8 cellular contexts compared by ENCODE assay signal in genomic region chr3:9897408-9898372, GRCh38. TPM values are rescaled to one million over a fixed set of nuclear protein-coding genes. Genes with fewer than 3 reads are reported as not detected.
DNase-seq lines count a peak whose midpoint lies in the region; ATAC-seq and TF ChIP-seq lines count a peak whose summit lies in the region.

No MANE protein-coding gene starts in this region.

- no peaks in the 10 kb centered on the region for H3K27me3 ChIP-seq in mucosa of stomach (ENCODE audit: control insufficient read depth, insufficient read depth, low read length)

- H3K9me3 Mint-ChIP-seq in MCF 10A (ENCODE audit: unreplicated experiment), result peaks cover 6% of the 10 kb centered on the region
- H3K9me3 Mint-ChIP-seq in activated naive CD4-positive, alpha-beta T cell treated with anti-CD3 and anti-CD28 coated beads, Interleukin-2, amount 10 ng/mL, durations not matched to agents 7 days and 5 days, result no peaks in the 10 kb centered on the region

- peak overlapping the region; percentile 43 for H3K9ac ChIP-seq in mucosa of stomach (ENCODE audit: low read length)

- POLR2A ChIA-PET in MCF 10A (lab: Yijun Ruan, JAX), result interaction anchor here (0.7 to 3.4 kb wide), 24 partner anchors 8 to 534 kb away, joined by 3 to 98 read pairs (median 4); partner anchors contain the start of genes ARPC4, CRELD1, IL17RC and JAGN1

- BruUV-seq in MCF 10A (replicated peaks; lab: Mats Ljungman, UMichigan), result no TSS peak

- H3K36me3 Mint-ChIP-seq in MCF 10A (ENCODE audit: insufficient read depth, unreplicated experiment), result peaks cover 28% of the 10 kb centered on the region
- H3K36me3 Mint-ChIP-seq in activated naive CD4-positive, alpha-beta T cell treated with anti-CD3 and anti-CD28 coated beads, Interleukin-2, amount 10 ng/mL, durations not matched to agents 7 days and 5 days, result peaks cover 25% of the 10 kb centered on the region

- intact Hi-C loops in MCF 10A (cut with micrococcal nuclease), result loop anchor here (2.0 kb wide), 1 partner anchor 49 kb away; no protein-coding TSS in a partner anchor

- CTCF ChIA-PET in MCF 10A (lab: Yijun Ruan, JAX), result interaction anchor here (0.6 to 1.3 kb wide), 5 partner anchors 11 to 85 kb away, joined by 3 to 6 read pairs (median 3); no protein-coding TSS in a partner anchor
- CTCF ChIA-PET in activated naive CD4-positive, alpha-beta T cell treated with anti-CD3 and anti-CD28 coated beads, Interleukin-2, amount 10 ng/mL, durations not matched to agents 7 days and 5 days (lab: Charles Lee), result no interaction called here

- H3K4me3 ChIP-seq in mucosa of stomach (ENCODE audit: low read length), result no peak overlapping the region

- H3K4me3 Mint-ChIP-seq in MCF 10A (ENCODE audit: unreplicated experiment), result peak overlapping the region; percentile 33
- no peak overlapping the region for H3K4me3 Mint-ChIP-seq in activated naive CD4-positive, alpha-beta T cell treated with anti-CD3 and anti-CD28 coated beads, Interleukin-2, amount 10 ng/mL, durations not matched to agents 7 days and 5 days

- no peak for TF ChIP-seq CTCF in MCF 10A (IDR thresholded peaks at IDR 0.05; ENCODE audit: unreplicated experiment)

- H3K27me3 Mint-ChIP-seq in MCF 10A (ENCODE audit: insufficient read depth, unreplicated experiment), result no peaks in the 10 kb centered on the region
- no peaks in the 10 kb centered on the region for H3K27me3 Mint-ChIP-seq in activated naive CD4-positive, alpha-beta T cell treated with anti-CD3 and anti-CD28 coated beads, Interleukin-2, amount 10 ng/mL, durations not matched to agents 7 days and 5 days

- peaks cover 59% of the 10 kb centered on the region for H3K4me1 Mint-ChIP-seq in MCF 10A (ENCODE audit: insufficient read depth, unreplicated experiment)
- peaks cover 35% of the 10 kb centered on the region for H3K4me1 Mint-ChIP-seq in activated naive CD4-positive, alpha-beta T cell treated with anti-CD3 and anti-CD28 coated beads, Interleukin-2, amount 10 ng/mL, durations not matched to agents 7 days and 5 days

- DNase-seq in MCF 10A (ENCODE audit: unreplicated experiment), result peak; percentile 96
- DNase-seq in NCI-H2227 treated with DMSO at 0.1 percent for 48 hours (lab: John Stamatoyannopoulos, UW), result no peak
- DNase-seq in activated naive CD4-positive, alpha-beta T cell treated with anti-CD3 and anti-CD28 coated beads, Interleukin-2, amount 10 ng/mL, durations not matched to agents 7 days and 5 days, result no peak
- DNase-seq in NCI-H774 (lab: John Stamatoyannopoulos, UW), result no peak

- H3K27ac Mint-ChIP-seq in MCF 10A (ENCODE audit: low read depth, unreplicated experiment), result peak overlapping the region; percentile 79
- no peak overlapping the region for H3K27ac Mint-ChIP-seq in activated naive CD4-positive, alpha-beta T cell treated with anti-CD3 and anti-CD28 coated beads, Interleukin-2, amount 10 ng/mL, durations not matched to agents 7 days and 5 days

- H3K4me1 ChIP-seq in mucosa of stomach (ENCODE audit: control insufficient read depth, insufficient read depth, low read length), result peaks cover 70% of the 10 kb centered on the region

- no peaks in the 10 kb centered on the region for H3K9me3 ChIP-seq in mucosa of stomach (ENCODE audit: control insufficient read depth, low read length)

- H3K36me3 ChIP-seq in mucosa of stomach (ENCODE audit: control insufficient read depth, insufficient read depth, low read length), result peaks cover 10% of the 10 kb centered on the region

- ATAC-seq in GM18511 (IDR thresholded peaks at IDR 0.05; ENCODE audit: unreplicated experiment) (peak; percentile 74), HG03457 (IDR thresholded peaks at IDR 0.05; ENCODE audit: unreplicated experiment) (peak; percentile 59), HG02973 (IDR thresholded peaks at IDR 0.05; ENCODE audit: unreplicated experiment) (no peak)

RNA-seq across cellular contexts. Expression of gene IL17RE, which starts 5.0 kb away (rescaled TPM):
- 5.0 and 5.5 TPM in 2 replicates for total RNA-seq in MCF 10A (2022)

RNA-seq across cellular contexts. Expression of gene JAGN1, which starts 7.3 kb away (rescaled TPM):
- 49.7 and 55.4 TPM in 2 replicates for total RNA-seq in MCF 10A (2022)

RNA-seq across cellular contexts. Expression of gene CIDEC, which starts 17.6 kb away (rescaled TPM):
- total RNA-seq in MCF 10A (2022), result not detected in 2 replicates

RNA-seq across cellular contexts. Expression of gene IL17RC, which starts 19.2 kb away (rescaled TPM):
- 25.7 and 30.1 TPM in 2 replicates for total RNA-seq in MCF 10A (2022)

RNA-seq across cellular contexts. Expression of gene CRELD1, which starts 35.9 kb away (rescaled TPM):
- total RNA-seq in MCF 10A (2022), result 13.4 and 19.9 TPM in 2 replicates
